Comparison of ENCODE assay signal across 22 cellular contexts in the genomic region with DNA sequence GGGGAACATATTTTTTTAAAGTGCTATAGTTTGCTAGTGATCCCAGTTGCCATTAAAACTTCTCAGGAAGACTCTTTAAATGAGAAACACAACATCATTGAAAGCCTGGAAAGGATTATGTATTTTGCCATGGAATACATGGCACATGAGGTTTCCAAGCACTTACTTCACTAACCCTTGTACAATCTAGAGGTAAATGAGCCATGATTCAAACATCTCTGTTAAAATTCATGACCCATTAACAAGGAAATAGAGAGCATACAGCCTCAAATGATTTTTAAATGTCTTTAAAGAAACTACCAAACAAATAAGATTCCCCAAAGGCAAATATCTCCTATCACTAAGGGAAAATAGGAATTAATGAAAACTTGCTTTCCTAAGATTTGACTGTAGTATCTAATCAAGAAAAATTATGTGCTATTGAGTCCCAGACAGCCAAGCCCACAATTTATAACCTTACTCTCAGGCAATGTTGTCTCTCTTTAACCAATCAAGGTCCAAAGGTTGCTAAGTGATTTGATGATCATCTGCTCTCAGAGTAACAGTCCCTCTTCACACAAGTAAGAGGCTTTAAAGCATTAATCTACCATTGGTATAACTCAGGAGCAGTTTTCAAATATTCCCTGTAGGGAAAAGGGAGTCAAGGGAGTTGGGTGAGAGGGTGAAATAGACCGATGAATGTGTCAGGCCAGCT.
"Had no signal": no experiment of that assay in that cellular context is flagged by ENCODE, and none has a peak within 500 bp of the region (broad histone marks: within the 10 kb centered on the region; RNA-seq: fewer than 3 reads in every experiment).

No MANE protein-coding gene starts in this region.

- H3K4me1 Mint-ChIP-seq: stimulated activated effector memory CD8-positive, alpha-beta T cell treated with anti-CD3 and anti-CD28 coated beads, Interleukin-12 subunit alpha, Interleukin-12 subunit beta, amount 100 ng/mL, for 72 hours had no signal

- H3K4me3 Mint-ChIP-seq: endodermal cell; natural killer cell; stimulated activated effector memory CD8-positive, alpha-beta T cell treated with anti-CD3 and anti-CD28 coated beads, Interleukin-12 subunit alpha, Interleukin-12 subunit beta, amount 100 ng/mL, for 72 hours had no signal

- H3K27ac Mint-ChIP-seq: endodermal cell; natural killer cell; stimulated activated effector memory CD8-positive, alpha-beta T cell treated with anti-CD3 and anti-CD28 coated beads, Interleukin-12 subunit alpha, Interleukin-12 subunit beta, amount 100 ng/mL, for 72 hours had no signal

- H3K36me3 Mint-ChIP-seq: stimulated activated effector memory CD8-positive, alpha-beta T cell treated with anti-CD3 and anti-CD28 coated beads, Interleukin-12 subunit alpha, Interleukin-12 subunit beta, amount 100 ng/mL, for 72 hours had no signal

- DNase-seq: effector CD8-positive, alpha-beta T cell; endodermal cell; foreskin fibroblast; gastrocnemius medialis; head of caudate nucleus; left ventricle myocardium superior; lower lobe of right lung; natural killer cell; occipital lobe; ovary; posterior cingulate gyrus; right lobe of liver; stimulated activated CD4-positive, alpha-beta T cell treated with anti-CD3 and anti-CD28 coated beads, Interleukin-12 subunit alpha, Interleukin-12 subunit beta, amount 100 ng/mL, for 4 hours; stimulated activated CD4-positive, alpha-beta T cell treated with anti-CD3 and anti-CD28 coated beads, Interleukin-1b, Interleukin-23, amount 100 ng/mL, for 48 hours; stimulated activated CD4-positive, alpha-beta T cell treated with anti-CD3 and anti-CD28 coated beads, Interleukin-4, amount 100 ng/mL, for 24 hours; stimulated activated naive CD4-positive, alpha-beta T cell treated with Interleukin-2 at 50 U/mL for 16 hours; stomach; thyroid gland; trophoblast cell had no signal

- FAIRE-seq: colon had no signal

- H3K9me3 Mint-ChIP-seq: endodermal cell, natural killer cell had no signal

- ATAC-seq: esophagus mucosa; gastrocnemius medialis; left ventricle myocardium superior; lower lobe of right lung; natural killer cell; right lobe of liver; stimulated activated effector memory CD8-positive, alpha-beta T cell treated with anti-CD3 and anti-CD28 coated beads, Interleukin-12 subunit alpha, Interleukin-12 subunit beta, amount 100 ng/mL, for 72 hours had no signal
